In the genomic region with DNA sequence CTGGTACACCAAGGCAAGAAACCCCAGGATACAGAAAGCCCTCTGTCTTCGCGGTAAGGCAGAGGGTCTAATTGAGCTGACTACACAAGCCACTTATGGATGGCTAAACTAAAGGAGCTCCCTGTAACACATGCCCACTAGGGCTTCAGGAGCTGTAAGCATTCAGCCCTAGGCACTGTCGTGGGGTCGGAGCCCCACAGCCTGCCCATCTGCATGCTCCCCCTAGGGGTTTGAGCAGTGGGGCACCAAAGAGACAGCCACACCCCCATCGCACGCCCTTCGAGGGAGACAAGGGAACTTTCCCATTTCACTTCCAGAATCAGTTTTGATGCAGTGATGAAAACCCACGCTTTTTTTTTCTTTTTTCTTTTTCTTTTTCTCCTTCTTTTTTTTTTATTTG, we compare ENCODE assay signal across 30 cellular contexts.
"Had no signal": no experiment of that assay in that cellular context is flagged by ENCODE, and none has a peak within 500 bp of the region (broad histone marks: within the 10 kb centered on the region; RNA-seq: fewer than 3 reads in every experiment).

No MANE protein-coding gene starts in this region.

- H2AFZ ChIP-seq: parathyroid adenoma had no signal

- H3K4me3 ChIP-seq: esophagus squamous epithelium, left ventricle myocardium inferior, psoas muscle, smooth muscle cell, uterus had no signal

- H3K9ac ChIP-seq: parathyroid adenoma had no signal

- H3K36me3 ChIP-seq: esophagus squamous epithelium, left ventricle myocardium inferior, neutrophil, uterus had no signal

- FAIRE-seq: TTC549 had no signal

- H3K79me2 ChIP-seq: parathyroid adenoma had no signal

- H3K4me1 ChIP-seq: esophagus squamous epithelium, left ventricle myocardium inferior, parathyroid adenoma, uterus had no signal

- H3K4me3 Mint-ChIP-seq: activated CD4-positive, alpha-beta memory T cell treated with anti-CD3 and anti-CD28 coated beads for 36 hours; activated CD4-positive, alpha-beta T cell treated with anti-CD3 and anti-CD28 coated beads, Interleukin-2, amount 10 ng/mL, durations not matched to agents 24 days and 14 days; activated naive CD4-positive, alpha-beta T cell treated with anti-CD3 and anti-CD28 coated beads, Interleukin-2, amount 50 U/mL, for 24 hours; activated naive CD8-positive, alpha-beta T cell treated with anti-CD3 and anti-CD28 coated beads, Interleukin-2, amount 50 U/mL, for 24 hours; activated T-cell treated with anti-CD3 and anti-CD28 coated beads, Interleukin-2, amount 50 U/mL, for 4 hours; dendritic cell treated with granulocyte-macrophage colony-stimulating factor and Interleukin-4, amounts not matched to agents 40 ng/mL and 50 ng/mL, for 4 days; nephron; stimulated activated memory B cell treated with anti-CD40 and anti-IgM and Interleukin-4, amounts not matched to agents 10 μg/mL and 1 μg/mL and 100 μg/mL, for 72 hours; stimulated activated naive CD8-positive, alpha-beta T cell treated with anti-CD3 and anti-CD28 coated beads, Interleukin-15, amount 100 ng/mL, for 72 hours; type B pancreatic cell had no signal

- H3K27me3 ChIP-seq: esophagus squamous epithelium, neutrophil, uterus had no signal

- H3K36me3 Mint-ChIP-seq: activated naive CD4-positive, alpha-beta T cell treated with anti-CD3 and anti-CD28 coated beads, Interleukin-2, amount 50 U/mL, for 24 hours; type B pancreatic cell had no signal

- H3K27me3 Mint-ChIP-seq: activated CD4-positive, alpha-beta memory T cell treated with anti-CD3 and anti-CD28 coated beads for 36 hours; activated CD4-positive, alpha-beta T cell treated with anti-CD3 and anti-CD28 coated beads, Interleukin-2, amount 10 ng/mL, durations not matched to agents 24 days and 14 days; activated naive CD4-positive, alpha-beta T cell treated with anti-CD3 and anti-CD28 coated beads, Interleukin-2, amount 50 U/mL, for 24 hours; activated naive CD8-positive, alpha-beta T cell treated with anti-CD3 and anti-CD28 coated beads, Interleukin-2, amount 50 U/mL, for 24 hours; dendritic cell treated with granulocyte-macrophage colony-stimulating factor and Interleukin-4, amounts not matched to agents 40 ng/mL and 50 ng/mL, for 4 days; stimulated activated memory B cell treated with anti-CD40 and anti-IgM and Interleukin-4, amounts not matched to agents 10 μg/mL and 1 μg/mL and 100 μg/mL, for 72 hours; stimulated activated naive CD8-positive, alpha-beta T cell treated with anti-CD3 and anti-CD28 coated beads, Interleukin-15, amount 100 ng/mL, for 72 hours; type B pancreatic cell had no signal

- ATAC-seq: activated naive CD8-positive, alpha-beta T cell treated with anti-CD3 and anti-CD28 coated beads, Interleukin-2, amount 50 U/mL, for 24 hours; activated T-cell treated with anti-CD3 and anti-CD28 coated beads, Interleukin-2, amount 50 U/mL, for 4 hours; psoas muscle; stimulated activated memory B cell treated with anti-CD40 and anti-IgM and Interleukin-4, amounts not matched to agents 10 μg/mL and 1 μg/mL and 100 μg/mL, for 72 hours; stimulated activated naive CD8-positive, alpha-beta T cell treated with anti-CD3 and anti-CD28 coated beads, Interleukin-15, amount 100 ng/mL, for 72 hours had no signal

- H3K4me2 ChIP-seq: smooth muscle cell had no signal

- H3K27ac ChIP-seq: esophagus squamous epithelium, left ventricle myocardium inferior, neutrophil, parathyroid adenoma, uterus, VCaP had no signal

- H3K4me1 Mint-ChIP-seq: activated CD4-positive, alpha-beta T cell treated with anti-CD3 and anti-CD28 coated beads, Interleukin-2, amount 10 ng/mL, durations not matched to agents 24 days and 14 days; activated naive CD4-positive, alpha-beta T cell treated with anti-CD3 and anti-CD28 coated beads, Interleukin-2, amount 50 U/mL, for 24 hours; activated naive CD8-positive, alpha-beta T cell treated with anti-CD3 and anti-CD28 coated beads, Interleukin-2, amount 50 U/mL, for 24 hours; stimulated activated memory B cell treated with anti-CD40 and anti-IgM and Interleukin-4, amounts not matched to agents 10 μg/mL and 1 μg/mL and 100 μg/mL, for 72 hours; stimulated activated naive CD8-positive, alpha-beta T cell treated with anti-CD3 and anti-CD28 coated beads, Interleukin-15, amount 100 ng/mL, for 72 hours had no signal

- DNase-seq: activated CD4-positive, alpha-beta memory T cell treated with anti-CD3 and anti-CD28 coated beads for 36 hours; activated CD4-positive, alpha-beta T cell treated with anti-CD3 and anti-CD28 coated beads, Interleukin-2, amount 10 ng/mL, durations not matched to agents 24 days and 14 days; activated CD4-positive, CD25-positive, alpha-beta regulatory T cell treated with anti-CD3 and anti-CD28 coated beads, Interleukin-2, amount 50 U/mL, for 72 hours; activated naive CD8-positive, alpha-beta T cell treated with anti-CD3 and anti-CD28 coated beads, Interleukin-2, amount 50 U/mL, for 24 hours; activated T-cell treated with anti-CD3 and anti-CD28 coated beads, Interleukin-2, amount 50 U/mL, for 4 hours; amygdala; central memory CD4-positive, alpha-beta T cell; esophagus squamous epithelium; foreskin melanocyte; islet precursor cell; left ventricle myocardium inferior; psoas muscle; stimulated activated CD4-positive, alpha-beta T cell treated with anti-CD3 and anti-CD28 coated beads, Interleukin-1b, Interleukin-23, amount 100 ng/mL, for 48 hours; stimulated activated CD4-positive, alpha-beta T cell treated with anti-CD3 and anti-CD28 coated beads, Interleukin-4, amount 100 ng/mL, for 4 hours; stimulated activated CD8-positive, alpha-beta memory T cell treated with anti-CD3 and anti-CD28 coated beads, Interleukin-4, amount 100 ng/mL, for 48 hours; stimulated activated naive CD8-positive, alpha-beta T cell treated with anti-CD3 and anti-CD28 coated beads, Interleukin-15, amount 100 ng/mL, for 72 hours; substantia nigra; T-helper 9 cell; uterus had no signal

- H3K27ac Mint-ChIP-seq: activated CD4-positive, alpha-beta memory T cell treated with anti-CD3 and anti-CD28 coated beads for 36 hours; activated CD4-positive, alpha-beta T cell treated with anti-CD3 and anti-CD28 coated beads, Interleukin-2, amount 10 ng/mL, durations not matched to agents 24 days and 14 days; activated naive CD4-positive, alpha-beta T cell treated with anti-CD3 and anti-CD28 coated beads, Interleukin-2, amount 50 U/mL, for 24 hours; activated naive CD8-positive, alpha-beta T cell treated with anti-CD3 and anti-CD28 coated beads, Interleukin-2, amount 50 U/mL, for 24 hours; activated T-helper 2 cell treated with anti-CD3 and anti-CD28 coated beads, Interferon-gamma antibody, Interleukin-2, Interleukin-4, amounts not matched to agents 10 μg/mL and 5 μg/mL and 100 μg/mL, durations not matched to agents 14 hours and 24 hours and 36 hours; dendritic cell treated with granulocyte-macrophage colony-stimulating factor and Interleukin-4, amounts not matched to agents 40 ng/mL and 50 ng/mL, for 4 days; nephron; stimulated activated memory B cell treated with anti-CD40 and anti-IgM and Interleukin-4, amounts not matched to agents 10 μg/mL and 1 μg/mL and 100 μg/mL, for 72 hours; stimulated activated naive CD8-positive, alpha-beta T cell treated with anti-CD3 and anti-CD28 coated beads, Interleukin-15, amount 100 ng/mL, for 72 hours; type B pancreatic cell had no signal

- H3K9me3 ChIP-seq: psoas muscle, uterus had no signal
